In genomic region chr6:108896111-108896661, GRCh38 we compare ENCODE assay signal across 8 cellular contexts. TPM values are rescaled to one million over a fixed set of nuclear protein-coding genes. Genes with fewer than 3 reads are reported as not detected.
DNase-seq lines count a peak whose midpoint lies in the region; ATAC-seq, FAIRE-seq and TF ChIP-seq lines count a peak whose summit lies in the region.

No MANE protein-coding gene starts in this region.

- in situ Hi-C loops in GM12878 (cut with MboI), result no loop called here

- peaks cover 45 to 71% (median 68%) of the 10 kb centered on the region in 3 donors for H3K4me1 Mint-ChIP-seq in CD8-positive, alpha-beta memory T cell

- SMC1A ChIA-PET in GM12878 (lab: Charles Lee; ENCODE audit: uncharacterized antibody, unreplicated experiment), result interaction anchor here (0.7 kb wide), 1 partner anchor 10 kb away, joined by 3 read pairs; no protein-coding TSS in a partner anchor

- CTCF ChIA-PET in CD8-positive, alpha-beta memory T cell (lab: Charles Lee), result interaction anchor here (1.0 to 4.6 kb wide), 4 partner anchors 19 to 338 kb away, joined by 3 to 37 read pairs (median 4); no protein-coding TSS in a partner anchor
- CTCF ChIA-PET in GM12878 (lab: Yijun Ruan, JAX), result no interaction called here

- H3K4me3 Mint-ChIP-seq in CD8-positive, alpha-beta memory T cell, result peak overlapping the region; percentile 25 to 88 (median 83)

- H3K36me3 ChIP-seq in CD8-positive, alpha-beta memory T cell (ENCODE audit: insufficient read depth, low read length), result no peaks in the 10 kb centered on the region
- H3K36me3 ChIP-seq in KMS-11 (ENCODE audit: insufficient read depth) (no peaks in the 10 kb centered on the region), GM12878 (ENCODE audit: control insufficient read depth in 2 of 2, insufficient read depth in 2 of 2, low read length in 1 of 2) (no peaks in the 10 kb centered on the region)

- POLR2A ChIA-PET in CD8-positive, alpha-beta memory T cell (lab: Charles Lee), result interaction anchor here (0.7 to 1.5 kb wide), 5 partner anchors 19 to 337 kb away, joined by 3 to 5 read pairs (median 3); partner anchors contain the start of genes ARMC2, CEP57L1 and SESN1
- POLR2A ChIA-PET in GM12878 (lab: Charles Lee), result no interaction called here

- H3K27ac Mint-ChIP-seq in CD8-positive, alpha-beta memory T cell, result peak overlapping the region; percentile 74 to 99 (median 93)

- BruUV-seq in GM12878 (replicated peaks; lab: Mats Ljungman, UMichigan), result no TSS peak

- peak overlapping the region; percentile 33 for H3K27ac ChIP-seq in CD8-positive, alpha-beta memory T cell (ENCODE audit: low read depth, low read length)
- H3K27ac ChIP-seq in KMS-11 (peak overlapping the region; percentile 88), GM12878 (ENCODE audit: control insufficient read depth, insufficient read depth) (no peak overlapping the region)

- H2AFZ ChIP-seq in KMS-11 (ENCODE audit: low read depth) (peak overlapping the region; percentile 28; the same call in 1 of the 2 replicates), GM12878 (ENCODE audit: control insufficient read depth, low read depth, low read length) (no peak overlapping the region)

- no peak for TF ChIP-seq CTCF in KMS-11 (conservative IDR thresholded peaks at IDR 0.05; ENCODE audit: low read depth, low read length)
- TF ChIP-seq CTCF in GM12878 (IDR thresholded peaks at IDR 0.05 in 2 of 3, conservative IDR thresholded peaks at IDR 0.05 in 1 of 3; ENCODE audit: control insufficient read depth in 2 of 3, extremely low read depth in 1 of 3, insufficient read depth in 1 of 3, low read depth in 3 of 3, low read length in 3 of 3), result no peak

- WGBS in GM12878 (ENCODE audit: insufficient coverage, insufficient replicate concordance, low lambda C conversion rate, missing lambda C conversion rate), result 30% methylated on average over 3 of the region's 3 CpGs

- TF ChIP-seq EP300 in GM12878 (IDR thresholded peaks at IDR 0.05; ENCODE audit: borderline replicate concordance in 1 of 2, control insufficient read depth in 1 of 2, low read depth in 2 of 2, low read length in 2 of 2), result peak in 1 of 2 experiments; percentile 34; a peak in 1 of 4 replicates

- H3K9ac ChIP-seq in KMS-11, result peak overlapping the region; percentile 59
- no peak overlapping the region for H3K9ac ChIP-seq in GM12878 (ENCODE audit: control insufficient read depth, insufficient read depth, low read length)

- H3K79me2 ChIP-seq in KMS-11 (ENCODE audit: insufficient read depth, low read depth) (no peaks in the 10 kb centered on the region), GM12878 (ENCODE audit: control insufficient read depth, insufficient read depth, low read length) (no peaks in the 10 kb centered on the region)

- no peaks in the 10 kb centered on the region for H3K27me3 Mint-ChIP-seq in CD8-positive, alpha-beta memory T cell

- no peak for FAIRE-seq in GM12878 (lab: Jason Lieb, UNC)

- H4K20me1 ChIP-seq in KMS-11 (ENCODE audit: insufficient read depth) (no peaks in the 10 kb centered on the region), GM12878 (ENCODE audit: control insufficient read depth, insufficient read depth) (no peaks in the 10 kb centered on the region)

- no peak for TF ChIP-seq RAD21 in GM12878 (IDR thresholded peaks at IDR 0.05; ENCODE audit: insufficient read depth, low read depth, low read length)

- H3K27me3 ChIP-seq in CD8-positive, alpha-beta memory T cell (ENCODE audit: insufficient read depth, low read length, poor library complexity, severe bottlenecking), result no peaks in the 10 kb centered on the region
- H3K27me3 ChIP-seq in KMS-11 (ENCODE audit: insufficient read depth, low read depth) (no peaks in the 10 kb centered on the region), GM12878 (replicated peaks in 1 of 2; ENCODE audit: control insufficient read depth in 2 of 2, insufficient read depth in 2 of 2, low read length in 1 of 2) (peaks cover 3 to 4% of the 10 kb centered on the region in 2 experiments; a peak in 2 of 4 replicates)

- H3K4me1 ChIP-seq in CD8-positive, alpha-beta memory T cell (ENCODE audit: insufficient read depth, low read length), result peaks cover 41% of the 10 kb centered on the region
- peaks cover 75% of the 10 kb centered on the region for H3K4me1 ChIP-seq in KMS-11 (ENCODE audit: low read depth, poor library complexity, severe bottlenecking)
- no peaks in the 10 kb centered on the region for H3K4me1 ChIP-seq in GM12878 (ENCODE audit: control insufficient read depth, insufficient read depth, low read length)

- peaks cover 0 to 9% (median 2%) of the 10 kb centered on the region in 3 donors for H3K36me3 Mint-ChIP-seq in CD8-positive, alpha-beta memory T cell

- peak in 1 of 5 donors; percentile 71 for DNase-seq in CD8-positive, alpha-beta memory T cell
- DNase-seq in GM12878 (ENCODE audit: low read depth, low spot score) (no peak), lung microvascular endothelial cell (ENCODE audit: low read depth in 2 of 2) (peak; percentile 83 to 91), NCI-H82 (lab: John Stamatoyannopoulos, UW) (no peak)

- TF ChIP-seq POLR2A in GM12878 (IDR thresholded peaks at IDR 0.05; ENCODE audit: low read depth, low read length), result no peak

- H3K9me3 Mint-ChIP-seq in CD8-positive, alpha-beta memory T cell, result no peaks in the 10 kb centered on the region

- intact Hi-C loops in GM12878 (cut with micrococcal nuclease; ENCODE audit: unreplicated experiment), result no loop called here

- H3K4me2 ChIP-seq in KMS-11 (peak overlapping the region; percentile 74), GM12878 (ENCODE audit: control insufficient read depth, insufficient read depth) (no peak overlapping the region)

- RAD21 ChIA-PET in GM12878 (lab: Charles Lee; ENCODE audit: unreplicated experiment), result no interaction called here

- ATAC-seq in GM12878 (no peak), GM19467 (IDR thresholded peaks at IDR 0.05; ENCODE audit: unreplicated experiment) (no peak), HG03280 (IDR thresholded peaks at IDR 0.05; ENCODE audit: unreplicated experiment) (no peak), HG03439 (IDR thresholded peaks at IDR 0.05; ENCODE audit: unreplicated experiment) (no peak)

- peak overlapping the region; percentile 20 for H3K4me3 ChIP-seq in CD8-positive, alpha-beta memory T cell (ENCODE audit: low read length)
- no peak overlapping the region for H3K4me3 ChIP-seq in KMS-11 (IDR thresholded peaks at IDR 0.05; ENCODE audit: insufficient read depth, low read depth, low read length)
- no peak overlapping the region for H3K4me3 ChIP-seq in GM12878

- H3K9me3 ChIP-seq in CD8-positive, alpha-beta memory T cell (ENCODE audit: low read length), result no peaks in the 10 kb centered on the region
- H3K9me3 ChIP-seq in GM12878 (replicated peaks; ENCODE audit: control insufficient read depth, insufficient read depth, low read length), result no peaks in the 10 kb centered on the region; the same call in 2 of the 3 replicates

TF ChIP-seq in GM12878, 131 proteins besides CTCF, POLR2A, EP300 and RAD21:
- TF ChIP-seq MEF2B (IDR thresholded peaks at IDR 0.05; ENCODE audit: partially characterized antibody, poor library complexity, severe bottlenecking) (peak; percentile 54), YY1 (IDR thresholded peaks at IDR 0.05; ENCODE audit: low read depth, low read length) (no peak), NFIC (IDR thresholded peaks at IDR 0.05; ENCODE audit: low read depth, low read length) (peak; percentile 34; the same call in 1 of the 2 replicates), KDM1A (IDR thresholded peaks at IDR 0.05; ENCODE audit: borderline replicate concordance) (no peak), FOXM1 (IDR thresholded peaks at IDR 0.05; ENCODE audit: low read depth, low read length) (0 out of 2 replicates have a peak, but pooled peaks have one; percentile 34), RUNX3 (IDR thresholded peaks at IDR 0.05; ENCODE audit: low read length) (peak; percentile 81), MEF2A (IDR thresholded peaks at IDR 0.05; ENCODE audit: insufficient read depth, low read depth, low read length) (peak; percentile 75; the same call in 1 of the 2 replicates), MTA3 (IDR thresholded peaks at IDR 0.05; ENCODE audit: borderline replicate concordance, low read length) (no peak)

RNA-seq across cellular contexts. Expression of gene ARMC2, which starts 48.0 kb away (rescaled TPM):
- total RNA-seq in CD8-positive, alpha-beta memory T cell, result 1 to 10 TPM; 6.2 to 6.7 TPM
- polyA plus RNA-seq in CD8-positive, alpha-beta memory T cell, result 6.1 TPM
- not detected in 2 replicates for total RNA-seq in GM12878 (2013; cell fraction: nucleolus; rRNA removed)
- total RNA-seq in GM12878 (2014; rRNA removed), result 0.05 TPM in 1 of 2 replicates, not detected in the other
- total RNA-seq in GM12878 (2014; rRNA removed; fragmentation: Illumina TruSeq; extraction: Trizol), result not detected in 2 replicates
- not detected in 2 replicates for total RNA-seq in GM12878 (2021)
- not detected for polyA plus RNA-seq in GM12878 (2011; ENCODE audit: low read depth)
- 0.33 and 0.86 TPM in 2 replicates for polyA plus RNA-seq in GM12878 (2011; rRNA removed)
- polyA plus RNA-seq in GM12878 (2011; cell fraction: cytosol; rRNA removed), result 0.16 and 0.25 TPM in 2 replicates
- 0.34 and 0.41 TPM in 2 replicates for polyA plus RNA-seq in GM12878 (2011; cell fraction: nucleus; rRNA removed)
- 0.18 and 0.37 TPM in 2 replicates for polyA plus RNA-seq in GM12878 (2012)
- polyA plus RNA-seq in GM12878 (2014; fragmentation: Illumina TruSeq; extraction: Trizol), result 0.12 and 0.27 TPM in 2 replicates
- under 1 TPM in 1 of 2 experiments, not detected in 1; 0.21 TPM for polyA plus RNA-seq in GM12878 (2014; fragmentation: Nextera tagmentation; extraction: Ambion mirVana)
- polyA plus RNA-seq in GM12878 (2014; rRNA removed), result 0.06 TPM in 1 of 2 replicates, not detected in the other
- under 1 TPM in 1 of 2 experiments, not detected in 1; 0.33 TPM for polyA plus RNA-seq in GM12878 (2016; fragmentation: Nextera tagmentation; extraction: Ambion mirVana)
- polyA minus RNA-seq in GM12878 (2011; rRNA and poly(A)+ RNA removed), result 0.10 TPM in 1 of 2 replicates, not detected in the other
- polyA minus RNA-seq in GM12878 (2011; cell fraction: cytosol; rRNA and poly(A)+ RNA removed), result not detected in 2 replicates
- polyA minus RNA-seq in GM12878 (2011; cell fraction: nucleus; rRNA and poly(A)+ RNA removed), result not detected in 2 replicates
- 0.22 and 0.99 TPM in 2 replicates for total RNA-seq in lung microvascular endothelial cell

Comparison
In these comparisons a context has a peak if more than half of its experiments do, and no peak if none do; other contexts are left out.
1. DNase-seq: peak in lung microvascular endothelial cell (2 of 2); none in GM12878 (single experiment) and NCI-H82 (single experiment).